ENCODE assay signal across 16 cellular contexts in genomic region chr1:205188132-205188531, GRCh38.
"Had no signal": no experiment of that assay in that cellular context is flagged by ENCODE, and none has a peak within 500 bp of the region (broad histone marks: within the 10 kb centered on the region; RNA-seq: fewer than 3 reads in every experiment).

No MANE protein-coding gene starts in this region.

- H3K9me3 ChIP-seq: adrenal gland, left lung, neutrophil, tibial artery had no signal

- DNase-seq: activated CD4-positive, alpha-beta T cell treated with anti-CD3 and anti-CD28 coated beads, Interleukin-2, amount 50 U/mL, for 4 hours; activated CD4-positive, CD25-positive, alpha-beta regulatory T cell treated with anti-CD3 and anti-CD28 coated beads, Interleukin-2, amount 50 U/mL, for 72 hours; activated naive CD4-positive, alpha-beta T cell treated with anti-CD3 and anti-CD28 coated beads, Interleukin-2, amount 50 U/mL, for 16 hours; activated T-cell treated with anti-CD3 and anti-CD28 coated beads for 4 hours; adrenal gland; cortex of kidney; effector CD4-positive, alpha-beta T cell; left lung; mammary epithelial cell; naive thymus-derived CD4-positive, alpha-beta T cell; T-cell; T1000; tibial artery had no signal

- H3K27me3 Mint-ChIP-seq: central memory CD8-positive, alpha-beta T cell; naive thymus-derived CD4-positive, alpha-beta T cell; stimulated activated memory B cell treated with anti-CD40 and anti-IgM and Interleukin-4, amounts not matched to agents 10 μg/mL and 1 μg/mL and 100 μg/mL, for 72 hours; T-cell had no signal

- H3K9me3 Mint-ChIP-seq: central memory CD8-positive, alpha-beta T cell; naive thymus-derived CD4-positive, alpha-beta T cell; stimulated activated memory B cell treated with anti-CD40 and anti-IgM and Interleukin-4, amounts not matched to agents 10 μg/mL and 1 μg/mL and 100 μg/mL, for 72 hours; T-cell had no signal

- H3K4me3 Mint-ChIP-seq: central memory CD8-positive, alpha-beta T cell; naive thymus-derived CD4-positive, alpha-beta T cell; stimulated activated memory B cell treated with anti-CD40 and anti-IgM and Interleukin-4, amounts not matched to agents 10 μg/mL and 1 μg/mL and 100 μg/mL, for 72 hours; T-cell had no signal

- H3K4me3 ChIP-seq: adrenal gland, left lung, tibial artery had no signal

- H3K27me3 ChIP-seq: adrenal gland, left lung, neutrophil, tibial artery had no signal

- H3K27ac ChIP-seq: left lung, tibial artery had no signal

- ATAC-seq: left lung; naive thymus-derived CD4-positive, alpha-beta T cell; stimulated activated memory B cell treated with anti-CD40 and anti-IgM and Interleukin-4, amounts not matched to agents 10 μg/mL and 1 μg/mL and 100 μg/mL, for 72 hours; T-cell had no signal

- H3K36me3 ChIP-seq: left lung had no signal

- H3K27ac Mint-ChIP-seq: naive thymus-derived CD4-positive, alpha-beta T cell; stimulated activated memory B cell treated with anti-CD40 and anti-IgM and Interleukin-4, amounts not matched to agents 10 μg/mL and 1 μg/mL and 100 μg/mL, for 72 hours; T-cell had no signal
